In genomic region chr5:127826011-127826410, GRCh38 we compare ENCODE assay signal across 21 cellular contexts.
DNase-seq lines count a peak whose midpoint lies in the region; ATAC-seq and TF ChIP-seq lines count a peak whose summit lies in the region.
"Had no signal": no experiment of that assay in that cellular context is flagged by ENCODE, and none has a peak within 500 bp of the region (broad histone marks: within the 10 kb centered on the region; RNA-seq: fewer than 3 reads in every experiment).

No MANE protein-coding gene starts in this region.

- intact Hi-C loops in left lung (cut with DNase I) (no loop called here), left cardiac atrium (cut with DNase I) (no loop called here)

- H3K36me3 ChIP-seq in skeletal muscle satellite cell (ENCODE audit: insufficient read depth, low read length) (no peaks in the 10 kb centered on the region), left lung (no peaks in the 10 kb centered on the region)
- H3K36me3 ChIP-seq: BE2C, Peyer's patch, right atrium auricular region, transverse colon had no signal

- H3K4me2 ChIP-seq in skeletal muscle satellite cell (ENCODE audit: low read length) = peak overlapping the region; percentile 35

- peaks cover 24% of the 10 kb centered on the region for H3K4me1 ChIP-seq in skeletal muscle satellite cell (ENCODE audit: control insufficient read depth, insufficient read depth, low read length)
- H3K4me1 ChIP-seq in left lung = peaks cover 0 to 8% of the 10 kb centered on the region in 2 donors
- H3K4me1 ChIP-seq: BE2C, Peyer's patch, right atrium auricular region had no signal

- H3K27ac ChIP-seq in left lung = no peak overlapping the region
- H3K27ac ChIP-seq: Peyer's patch, right atrium auricular region, transverse colon had no signal

- H3K27me3 ChIP-seq in skeletal muscle satellite cell (ENCODE audit: control insufficient read depth, insufficient read depth, low read length) (no peaks in the 10 kb centered on the region), left lung (no peaks in the 10 kb centered on the region)
- H3K27me3 ChIP-seq: Peyer's patch, right atrium auricular region, transverse colon had no signal

- DNase-seq in NCI-H526 (lab: John Stamatoyannopoulos, UW) (peak; percentile 32 to 40), fibroblast of gingiva (ENCODE audit: low read depth) (peak; percentile 29), left lung (no peak), left cardiac atrium (no peak)
- no peak for DNase-seq in stimulated activated CD4-positive, alpha-beta T cell treated with anti-CD3 and anti-CD28 coated beads, Interleukin-15, amount 100 ng/mL, for 24 hours
- DNase-seq: activated CD4-positive, alpha-beta T cell treated with anti-CD3 and anti-CD28 coated beads, Interleukin-2, amount 50 U/mL, for 1 hour; BE2C; COR-L47; effector memory CD4-positive, alpha-beta T cell; glutamatergic neuron; naive thymus-derived CD4-positive, alpha-beta T cell; NCI-H1417 treated with DMSO at 0.1 percent for 48 hours; NCI-H2107; NCI-H510A treated with DMSO at 0.1 percent for 48 hours; Peyer's patch; stimulated activated naive CD8-positive, alpha-beta T cell treated with anti-CD3 and anti-CD28 coated beads, Interleukin-15, amount 100 ng/mL, for 72 hours; T-helper 17 cell; transverse colon had no signal

- no peaks in the 10 kb centered on the region for H3K9me3 ChIP-seq in skeletal muscle satellite cell (replicated peaks; ENCODE audit: low read length)
- no peaks in the 10 kb centered on the region for H3K9me3 ChIP-seq in left lung
- H3K9me3 ChIP-seq: BE2C, Peyer's patch, right atrium auricular region, transverse colon had no signal

- peak; percentile 48 for ATAC-seq in GM19467 (IDR thresholded peaks at IDR 0.05; ENCODE audit: unreplicated experiment)
- no peak for ATAC-seq in left lung
- no peak for ATAC-seq in left cardiac atrium
- ATAC-seq: naive thymus-derived CD4-positive, alpha-beta T cell; stimulated activated naive CD8-positive, alpha-beta T cell treated with anti-CD3 and anti-CD28 coated beads, Interleukin-15, amount 100 ng/mL, for 72 hours; T-helper 17 cell had no signal

- TF ChIP-seq CTCF in left lung (IDR thresholded peaks at IDR 0.05) = no peak

- no peak overlapping the region for H3K4me3 ChIP-seq in skeletal muscle satellite cell (ENCODE audit: low read length)
- no peak overlapping the region for H3K4me3 ChIP-seq in left lung
- H3K4me3 ChIP-seq: Peyer's patch, right atrium auricular region, transverse colon had no signal

- H3K9ac ChIP-seq in skeletal muscle satellite cell (ENCODE audit: low read depth, low read length) = peak overlapping the region; percentile 27

Comparison
In these comparisons a context has a peak if more than half of its experiments do, and no peak if none do; other contexts are left out.
1. DNase-seq: peak in NCI-H526 (2 of 2) and fibroblast of gingiva (single experiment); none in left lung (0 of 2), left cardiac atrium (single experiment) and stimulated activated CD4-positive, alpha-beta T cell treated with anti-CD3 and anti-CD28 coated beads, Interleukin-15, amount 100 ng/mL, for 24 hours (single experiment).